In genomic region chr7:84187087-84187805, GRCh38 we compare ENCODE assay signal across 20 cellular contexts. TPM values are rescaled to one million over a fixed set of nuclear protein-coding genes. Genes with fewer than 3 reads are reported as not detected.
DNase-seq lines count a peak whose midpoint lies in the region; ATAC-seq and TF ChIP-seq lines count a peak whose summit lies in the region.
"Had no signal": no experiment of that assay in that cellular context is flagged by ENCODE, and none has a peak within 500 bp of the region (broad histone marks: within the 10 kb centered on the region; RNA-seq: fewer than 3 reads in every experiment).

No MANE protein-coding gene starts in this region.

- H3K27ac ChIP-seq in SJSA1 (peak overlapping the region; percentile 42), transverse colon (peak overlapping the region in 3 of 4 donors; percentile 13 to 31 (median 23)), suprapubic skin (no peak overlapping the region)
- H3K27ac ChIP-seq: tibial artery had no signal

- no peaks in the 10 kb centered on the region for H3K36me3 ChIP-seq in SJSA1
- no peaks in the 10 kb centered on the region for H3K36me3 ChIP-seq in transverse colon
- no peaks in the 10 kb centered on the region for H3K36me3 ChIP-seq in suprapubic skin
- H3K36me3 ChIP-seq: HAP-1, tibial artery had no signal

- TF ChIP-seq POLR2A in transverse colon (IDR thresholded peaks at IDR 0.05) (no peak), suprapubic skin (IDR thresholded peaks at IDR 0.05) (no peak)

- DNase-seq in activated naive CD4-positive, alpha-beta T cell treated with anti-CD3 and anti-CD28 coated beads, Interleukin-2, amount 50 U/mL, for 72 hours (ENCODE audit: low spot score in 2 of 2): no peak
- no peak for DNase-seq in activated naive CD4-positive, alpha-beta T cell treated with anti-CD3 and anti-CD28 coated beads, Interleukin-2, amount 50 U/mL, for 16 hours
- DNase-seq in SJSA1 (ENCODE audit: low read depth in 1 of 2, low spot score in 2 of 2) (no peak), fibroblast of the aortic adventitia (ENCODE audit: low read depth) (peak; percentile 66), transverse colon (no peak), NCI-H187 treated with DMSO at 0.1 percent for 48 hours (lab: John Stamatoyannopoulos, UW) (no peak), suprapubic skin (ENCODE audit: low spot score in 2 of 2) (no peak)
- DNase-seq in stimulated activated CD4-positive, alpha-beta T cell treated with anti-CD3 and anti-CD28 coated beads, Interleukin-2, amount 100 ng/mL, for 24 hours: no peak
- DNase-seq: CD8-positive, alpha-beta memory T cell; immature natural killer cell; KBM-7; NCI-H1105 treated with DMSO at 0.1 percent for 48 hours; SHP77 treated with DMSO at 0.1 percent for 48 hours; stimulated activated CD4-positive, alpha-beta T cell treated with anti-CD3 and anti-CD28 coated beads, Interleukin-4, amount 100 ng/mL, for 24 hours; tibial artery had no signal

- in situ Hi-C loops in transverse colon (cut with MboI; ENCODE audit: low pct_ligation_motif_present in 1 of 4, low pct_unique_long_range_greater_than_20kb in 1 of 4, low sequenced_read_pairs in 3 of 4): loop anchor here in 2 of 4 donors (25.0 kb wide), 1 partner anchor 825 kb away; no protein-coding TSS in a partner anchor

- no peaks in the 10 kb centered on the region for H3K9me3 ChIP-seq in SJSA1 (replicated peaks)
- H3K9me3 ChIP-seq in transverse colon: no peaks in the 10 kb centered on the region
- no peaks in the 10 kb centered on the region for H3K9me3 ChIP-seq in suprapubic skin
- H3K9me3 ChIP-seq: HAP-1, tibial artery had no signal

- H3K27me3 ChIP-seq in SJSA1 (replicated peaks) (no peaks in the 10 kb centered on the region), transverse colon (no peaks in the 10 kb centered on the region), suprapubic skin (no peaks in the 10 kb centered on the region)
- H3K27me3 ChIP-seq: tibial artery had no signal

- intact Hi-C loops in transverse colon (cut with DNase I; ENCODE audit: low total_unique reads): no loop called here

- H3K36me3 Mint-ChIP-seq in activated naive CD4-positive, alpha-beta T cell treated with anti-CD3 and anti-CD28 coated beads, Interleukin-2, amount 50 U/mL, for 72 hours: no peaks in the 10 kb centered on the region
- H3K36me3 Mint-ChIP-seq: activated naive CD4-positive, alpha-beta T cell treated with anti-CD3 and anti-CD28 coated beads, Interleukin-2, amount 50 U/mL, for 24 hours; CD8-positive, alpha-beta memory T cell; immature natural killer cell had no signal

- H3K4me1 ChIP-seq in SJSA1 (replicated peaks) (peaks cover 33% of the 10 kb centered on the region), transverse colon (peaks cover 0 to 10% (median 0%) of the 10 kb centered on the region in 4 donors), suprapubic skin (no peaks in the 10 kb centered on the region)
- H3K4me1 ChIP-seq: HAP-1, tibial artery had no signal

- H3K4me3 ChIP-seq in SJSA1 (no peak overlapping the region), fibroblast of the aortic adventitia (ENCODE audit: low read depth, low read length) (no peak overlapping the region), transverse colon (no peak overlapping the region), suprapubic skin (no peak overlapping the region)
- H3K4me3 ChIP-seq: HAP-1, tibial artery had no signal

- ATAC-seq in activated naive CD4-positive, alpha-beta T cell treated with anti-CD3 and anti-CD28 coated beads, Interleukin-2, amount 50 U/mL, for 72 hours: peak; percentile 24 to 70
- ATAC-seq: activated CD4-positive, CD25-positive, alpha-beta regulatory T cell treated with anti-CD3 and anti-CD28 coated beads, Interleukin-2, amount 50 U/mL, for 24 hours; sciatic nerve had no signal

- no peaks in the 10 kb centered on the region for H3K9me3 Mint-ChIP-seq in activated naive CD4-positive, alpha-beta T cell treated with anti-CD3 and anti-CD28 coated beads, Interleukin-2, amount 50 U/mL, for 72 hours
- H3K9me3 Mint-ChIP-seq: activated naive CD4-positive, alpha-beta T cell treated with anti-CD3 and anti-CD28 coated beads, Interleukin-2, amount 50 U/mL, for 24 hours; T-helper 2 cell treated with Interferon-gamma antibody and Interleukin-4, amounts not matched to agents 5 μg/mL and 100 μg/mL, for 36 hours had no signal

- no peak for TF ChIP-seq EP300 in transverse colon (IDR thresholded peaks at IDR 0.05; ENCODE audit: low read depth)
- no peak for TF ChIP-seq EP300 in suprapubic skin (IDR thresholded peaks at IDR 0.05)

- no peak overlapping the region for H3K27ac Mint-ChIP-seq in activated naive CD4-positive, alpha-beta T cell treated with anti-CD3 and anti-CD28 coated beads, Interleukin-2, amount 50 U/mL, for 72 hours
- H3K27ac Mint-ChIP-seq: activated naive CD4-positive, alpha-beta T cell treated with anti-CD3 and anti-CD28 coated beads, Interleukin-2, amount 50 U/mL, for 24 hours; CD8-positive, alpha-beta memory T cell; immature natural killer cell; T-helper 2 cell treated with Interferon-gamma antibody and Interleukin-4, amounts not matched to agents 5 μg/mL and 100 μg/mL, for 36 hours had no signal

- no peak for TF ChIP-seq CTCF in fibroblast of the aortic adventitia (IDR thresholded peaks at IDR 0.05; ENCODE audit: insufficient read depth, low read length)
- no peak for TF ChIP-seq CTCF in transverse colon (IDR thresholded peaks at IDR 0.05)
- no peak for TF ChIP-seq CTCF in suprapubic skin (IDR thresholded peaks at IDR 0.05)

RNA-seq across cellular contexts. Expression of gene SEMA3A, which starts 7.3 kb away (rescaled TPM):
- 1 to 10 TPM; 1.7 to 2.3 TPM for total RNA-seq in activated naive CD4-positive, alpha-beta T cell treated with anti-CD3 and anti-CD28 coated beads, Interleukin-2, amount 50 U/mL, for 72 hours
- total RNA-seq in SJSA1 (2014; rRNA removed; shearing (Covaris generic)): 17.6 and 29.2 TPM in 2 replicates
- total RNA-seq in fibroblast of the aortic adventitia (ENCODE audit: low replicate concordance): 1.6 and 118 TPM in 2 replicates
- 1 to 10 TPM in 3 of 4 donors, under 1 TPM in 1; 1.00 to 8.3 (median 4.7) TPM for total RNA-seq in transverse colon
- total RNA-seq in suprapubic skin: 1 to 10 TPM; 1.1 to 7.3 (median 3.2) TPM
- total RNA-seq: CD8-positive, alpha-beta memory T cell had no signal
